In genomic region chr17:58032691-58033415, GRCh38 we compare ENCODE assay signal across 32 cellular contexts. TPM values are rescaled to one million over a fixed set of nuclear protein-coding genes. Genes with fewer than 3 reads are reported as not detected.
DNase-seq lines count a peak whose midpoint lies in the region; ATAC-seq, FAIRE-seq and TF ChIP-seq lines count a peak whose summit lies in the region.
"Had no signal": no experiment of that assay in that cellular context is flagged by ENCODE, and none has a peak within 500 bp of the region (broad histone marks: within the 10 kb centered on the region; RNA-seq: fewer than 3 reads in every experiment).

No MANE protein-coding gene starts in this region.

- H3K27me3 ChIP-seq in HUES48 (ENCODE audit: control insufficient read depth, insufficient read depth, low read length) (no peaks in the 10 kb centered on the region), pancreas (no peaks in the 10 kb centered on the region)
- H3K27me3 ChIP-seq: uterus had no signal

- 26% methylated on average over 6 of the region's 6 CpGs for WGBS in A549 (ENCODE audit: missing lambda C conversion rate)
- WGBS in pancreas, 2 donors: 41 to 45% methylated on average over 6 of the region's 6 CpGs

- H3K9me3 ChIP-seq in A549: peaks cover 16% of the 10 kb centered on the region
- no peaks in the 10 kb centered on the region; the same call in 1 of the 2 replicates for H3K9me3 ChIP-seq in HUES48 (ENCODE audit: control insufficient read depth, insufficient read depth, low read length)
- no peaks in the 10 kb centered on the region for H3K9me3 ChIP-seq in pancreas
- H3K9me3 ChIP-seq: left ventricle myocardium inferior, prostate gland, thoracic aorta, uterus had no signal

- DNase-seq in A549 (ENCODE audit: low read depth in 1 of 2, low spot score in 1 of 2) (no peak), SKM-1 (lab: John Stamatoyannopoulos, UW; ENCODE audit: unreplicated experiment) (peak; percentile 19), foreskin melanocyte (peak; percentile 81), NCI-H128 (lab: John Stamatoyannopoulos, UW; ENCODE audit: unreplicated experiment) (no peak), DMS114 treated with DMSO at 0.1 percent for 48 hours (lab: John Stamatoyannopoulos, UW; ENCODE audit: unreplicated experiment) (no peak), frontal cortex (ENCODE audit: low spot score in 2 of 2) (no peak), pancreas (no peak)
- DNase-seq: activated CD8-positive, alpha-beta memory T cell treated with anti-CD3 and anti-CD28 coated beads, Interleukin-2, amount 10 ng/mL, durations not matched to agents 7 days and 5 days; activated naive CD4-positive, alpha-beta T cell; activated T-cell treated with anti-CD3 and anti-CD28 coated beads, Interleukin-2, amount 50 U/mL, for 4 hours; CD4-positive, alpha-beta T cell; central memory CD4-positive, alpha-beta T cell; cortex of kidney; effector memory CD8-positive, alpha-beta T cell; erythroblast; KBM-7; left ventricle myocardium inferior; mesenchymal stem cell; NCI-H1417 treated with DMSO at 0.1 percent for 48 hours; NCI-H2081 treated with DMSO at 0.1 percent for 48 hours; NCI-H2227 treated with DMSO at 0.1 percent for 48 hours; NCI-H526 treated with DMSO at 0.1 percent for 48 hours; stimulated activated naive CD8-positive, alpha-beta T cell treated with anti-CD3 and anti-CD28 coated beads, Interleukin-15, amount 100 ng/mL, for 72 hours; uterus had no signal

- FAIRE-seq in A549 (lab: Jason Lieb, UNC) (peak; percentile 23), frontal cortex (lab: Jason Lieb, UNC) (no peak), pancreas (lab: Jason Lieb, UNC) (no peak)
- FAIRE-seq: keratinocyte, TTC549 had no signal

- H3K4me3 ChIP-seq in A549: no peak overlapping the region
- no peak overlapping the region; the same call in 1 of the 2 replicates for H3K4me3 ChIP-seq in HUES48 (ENCODE audit: low read depth, low read length)
- H3K4me3 ChIP-seq in pancreas: no peak overlapping the region
- H3K4me3 ChIP-seq: left ventricle myocardium inferior, prostate gland, SK-N-MC, thoracic aorta, uterus had no signal

- TF ChIP-seq RAD21 in A549 (conservative IDR thresholded peaks at IDR 0.05 in 1 of 2, IDR thresholded peaks at IDR 0.05 in 1 of 2): no peak

- no peaks in the 10 kb centered on the region for H3K36me3 ChIP-seq in HUES48 (ENCODE audit: control insufficient read depth, insufficient read depth, low read length)
- no peaks in the 10 kb centered on the region for H3K36me3 ChIP-seq in pancreas
- H3K36me3 ChIP-seq: left ventricle myocardium inferior, prostate gland, thoracic aorta, uterus had no signal

- H3K4me1 ChIP-seq in A549 (no peaks in the 10 kb centered on the region), HUES48 (ENCODE audit: control insufficient read depth, insufficient read depth, low read length) (peaks cover 16% of the 10 kb centered on the region), pancreas (no peaks in the 10 kb centered on the region)
- H3K4me1 ChIP-seq: left ventricle myocardium inferior, prostate gland, uterus had no signal

- no peak for TF ChIP-seq POLR2A in A549 (IDR thresholded peaks at IDR 0.05; ENCODE audit: low read length)

- H3K27ac ChIP-seq in A549 (no peak overlapping the region), HUES48 (ENCODE audit: low read depth, low read length) (peak overlapping the region; percentile 61), pancreas (no peak overlapping the region)
- H3K27ac ChIP-seq: left ventricle myocardium inferior, prostate gland, RWPE1, SK-N-MC, thoracic aorta, uterus had no signal

- POLR2A ChIA-PET in A549 (lab: Yijun Ruan, JAX): no interaction called here

- intact Hi-C loops in pancreas (cut with DNase I): no loop called here

- CTCF ChIA-PET in A549 (lab: Yijun Ruan, JAX): interaction anchor here (1.2 to 2.1 kb wide), 2 partner anchors 14 to 33 kb away, joined by 3 to 8 read pairs; no protein-coding TSS in a partner anchor

- no peak overlapping the region for H3K9ac ChIP-seq in HUES48 (ENCODE audit: low read depth, low read length)

- TF ChIP-seq EP300 in A549 (IDR thresholded peaks at IDR 0.05): no peak

- ATAC-seq in A549 (no peak), pancreas (no peak)
- ATAC-seq: activated CD8-positive, alpha-beta memory T cell treated with anti-CD3 and anti-CD28 coated beads, Interleukin-2, amount 10 ng/mL, durations not matched to agents 7 days and 5 days; activated T-cell treated with anti-CD3 and anti-CD28 coated beads, Interleukin-2, amount 50 U/mL, for 4 hours; effector memory CD8-positive, alpha-beta T cell; sciatic nerve; stimulated activated naive CD8-positive, alpha-beta T cell treated with anti-CD3 and anti-CD28 coated beads, Interleukin-15, amount 100 ng/mL, for 72 hours had no signal

- H3K4me2 ChIP-seq in A549: no peak overlapping the region

- TF ChIP-seq CTCF in A549 (IDR thresholded peaks at IDR 0.05) (no peak), pancreas (IDR thresholded peaks at IDR 0.05) (no peak)

TF ChIP-seq in A549, 52 proteins besides CTCF, POLR2A, EP300 and RAD21:
- TF ChIP-seq SREBF2 (IDR thresholded peaks at IDR 0.05) (no peak), EHMT2 (IDR thresholded peaks at IDR 0.05; ENCODE audit: low read depth) (no peak), CEBPB (IDR thresholded peaks at IDR 0.05) (peak in 1 of 2 experiments; percentile 34; a peak in 1 of 4 replicates)
TF ChIP-seq in A549: peak in this region for 1.

RNA-seq across cellular contexts. Expression of gene SRSF1, which starts 25.8 kb away (rescaled TPM):
- polyA plus RNA-seq in A549 (2011; rRNA removed) (332 and 490 TPM in 2 replicates), A549 (2017; fragmentation: RNase III; extraction: RNeasy Plus Mini Kit Qiagen cat#74134 plus additional on column Dnase treatment) (364 to 399 TPM (median 368 TPM) in 3 replicates), pancreas (10 to 100 TPM; 39.8 to 58.8 TPM)
- polyA plus RNA-seq in A549 (2012; cell fraction: cytosol; rRNA removed): 272 and 316 TPM in 2 replicates
- polyA plus RNA-seq in A549 (2012; cell fraction: nucleus; rRNA removed): 597 and 706 TPM in 2 replicates
- 330 and 342 TPM in 2 replicates for polyA minus RNA-seq in A549 (2011; rRNA and poly(A)+ RNA removed)
- total RNA-seq in frontal cortex (373 TPM), pancreas (10 to 100 TPM; 37.5 to 95.2 (median 77.0) TPM)

RNA-seq across cellular contexts. Expression of gene VEZF1, which starts 44.8 kb away (rescaled TPM):
- 57.7 and 63.8 TPM in 2 replicates for polyA plus RNA-seq in A549 (2011; rRNA removed)
- 19.9 and 25.2 TPM in 2 replicates for polyA plus RNA-seq in A549 (2012; cell fraction: cytosol; rRNA removed)
- 12.5 and 13.7 TPM in 2 replicates for polyA plus RNA-seq in A549 (2012; cell fraction: nucleus; rRNA removed)
- 48.1 to 55.5 TPM (median 50.3 TPM) in 3 replicates for polyA plus RNA-seq in A549 (2017; fragmentation: RNase III; extraction: RNeasy Plus Mini Kit Qiagen cat#74134 plus additional on column Dnase treatment)
- 83.1 and 90.7 TPM in 2 replicates for polyA minus RNA-seq in A549 (2011; rRNA and poly(A)+ RNA removed)
- 59.5 TPM for total RNA-seq in frontal cortex
- total RNA-seq in pancreas: 10 to 100 TPM; 20.1 to 41.6 (median 25.8) TPM
- polyA plus RNA-seq in pancreas: 10 to 100 TPM; 11.7 to 21.0 TPM

RNA-seq across cellular contexts. Expression of gene DYNLL2, which starts 50.4 kb away (rescaled TPM):
- 19.6 TPM in 2 replicates for polyA plus RNA-seq in A549 (2011; rRNA removed)
- 11.2 and 12.0 TPM in 2 replicates for polyA plus RNA-seq in A549 (2012; cell fraction: cytosol; rRNA removed)
- polyA plus RNA-seq in A549 (2012; cell fraction: nucleus; rRNA removed): 6.1 and 7.7 TPM in 2 replicates
- polyA plus RNA-seq in A549 (2017; fragmentation: RNase III; extraction: RNeasy Plus Mini Kit Qiagen cat#74134 plus additional on column Dnase treatment): 33.2 to 34.1 TPM (median 33.7 TPM) in 3 replicates
- 13.6 and 13.9 TPM in 2 replicates for polyA minus RNA-seq in A549 (2011; rRNA and poly(A)+ RNA removed)
- total RNA-seq in frontal cortex: 33.0 TPM
- 10 to 100 TPM; 10.7 to 17.9 (median 12.5) TPM for total RNA-seq in pancreas
- 10 to 100 TPM; 13.8 to 20.5 TPM for polyA plus RNA-seq in pancreas

Comparison
In these comparisons a context has a peak if more than half of its experiments do, and no peak if none do; other contexts are left out.
1. DNase-seq: peak in SKM-1 (single experiment) and foreskin melanocyte (single experiment); none in A549 (0 of 2), NCI-H128 (single experiment), DMS114 treated with DMSO at 0.1 percent for 48 hours (single experiment), frontal cortex (0 of 2) and pancreas (0 of 6).